ENCODE assay signal across 17 cellular contexts in genomic region chr5:124724357-124725039, GRCh38. TPM values are rescaled to one million over a fixed set of nuclear protein-coding genes. Genes with fewer than 3 reads are reported as not detected.
DNase-seq lines count a peak whose midpoint lies in the region; ATAC-seq, FAIRE-seq and TF ChIP-seq lines count a peak whose summit lies in the region.
"Had no signal": no experiment of that assay in that cellular context is flagged by ENCODE, and none has a peak within 500 bp of the region (broad histone marks: within the 10 kb centered on the region; RNA-seq: fewer than 3 reads in every experiment).

No MANE protein-coding gene starts in this region.

- in situ Hi-C loops in transverse colon (cut with MboI; ENCODE audit: low pct_ligation_motif_present in 1 of 4, low pct_unique_long_range_greater_than_20kb in 1 of 4, low sequenced_read_pairs in 3 of 4): no loop called here

- ATAC-seq in GM18502 (IDR thresholded peaks at IDR 0.05; ENCODE audit: poor library complexity, unreplicated experiment) (peak; percentile 48), GM21529 (IDR thresholded peaks at IDR 0.05; ENCODE audit: unreplicated experiment) (peak; percentile 50), HG03280 (IDR thresholded peaks at IDR 0.05; ENCODE audit: unreplicated experiment) (peak; percentile 58)
- ATAC-seq: right lobe of liver had no signal

- H3K27ac ChIP-seq in transverse colon (no peak overlapping the region), colonic mucosa (no peak overlapping the region), kidney (ENCODE audit: low read depth in 2 of 2, low read length in 2 of 2) (no peak overlapping the region)
- H3K27ac ChIP-seq: esophagus squamous epithelium, right lobe of liver, tibial nerve had no signal

- no peaks in the 10 kb centered on the region for H3K36me3 Mint-ChIP-seq in glutamatergic neuron (ENCODE audit: unreplicated experiment)
- H3K36me3 Mint-ChIP-seq: CD14-positive monocyte had no signal

- DNase-seq in glutamatergic neuron: no peak
- DNase-seq in transverse colon: no peak
- no peak for DNase-seq in activated gamma-delta T cell (lab: John Stamatoyannopoulos, UW)
- no peak for DNase-seq in colonic mucosa
- no peak for DNase-seq in kidney
- DNase-seq: activated CD4-positive, CD25-positive, alpha-beta regulatory T cell treated with anti-CD3 and anti-CD28 coated beads, Interleukin-2, amount 50 U/mL, for 72 hours; activated gamma-delta T cell treated with Interleukin-2 at 50 U/mL for 16 hours; central memory CD4-positive, alpha-beta T cell; esophagus squamous epithelium; NCI-H2227 treated with DMSO at 0.1 percent for 48 hours; right lobe of liver; SHP77 treated with DMSO at 0.1 percent for 48 hours had no signal

- FAIRE-seq in kidney (lab: Jason Lieb, UNC): no peak

- 70 to 82% methylated on average over 6 of the region's 6 CpGs for WGBS in transverse colon (ENCODE audit: low coverage in 1 of 2), 2 donors

- H3K9ac ChIP-seq in colonic mucosa (ENCODE audit: low read depth in 2 of 2, low read length in 2 of 2): no peak overlapping the region
- no peak overlapping the region for H3K9ac ChIP-seq in kidney (ENCODE audit: low read length in 2 of 2)

- no peaks in the 10 kb centered on the region for H3K9me3 ChIP-seq in transverse colon
- H3K9me3 ChIP-seq in colonic mucosa: no peaks in the 10 kb centered on the region
- H3K9me3 ChIP-seq in kidney (ENCODE audit: control insufficient read depth in 1 of 2, low read length in 2 of 2): no peaks in the 10 kb centered on the region
- H3K9me3 ChIP-seq: esophagus squamous epithelium, right lobe of liver, tibial nerve had no signal

- TF ChIP-seq CTCF in glutamatergic neuron (IDR thresholded peaks at IDR 0.05; ENCODE audit: partially characterized antibody, unreplicated experiment): no peak
- no peak for TF ChIP-seq CTCF in transverse colon (IDR thresholded peaks at IDR 0.05)
- TF ChIP-seq CTCF in colonic mucosa (IDR thresholded peaks at IDR 0.05): no peak
- TF ChIP-seq CTCF in kidney (IDR thresholded peaks at IDR 0.05; ENCODE audit: borderline replicate concordance, extremely low read depth, insufficient read depth): no peak

- H3K36me3 ChIP-seq in transverse colon (no peaks in the 10 kb centered on the region), colonic mucosa (no peaks in the 10 kb centered on the region), kidney (ENCODE audit: control insufficient read depth in 1 of 2, insufficient read depth in 2 of 2, low read length in 2 of 2) (no peaks in the 10 kb centered on the region)
- H3K36me3 ChIP-seq: esophagus squamous epithelium, right lobe of liver, tibial nerve had no signal

- peak overlapping the region; percentile 21 for H3K4me3 Mint-ChIP-seq in glutamatergic neuron (ENCODE audit: unreplicated experiment)
- H3K4me3 Mint-ChIP-seq: CD14-positive monocyte had no signal

- H3K9me3 Mint-ChIP-seq in glutamatergic neuron (ENCODE audit: unreplicated experiment): peaks cover 8% of the 10 kb centered on the region

- no peak overlapping the region for H3K27ac Mint-ChIP-seq in glutamatergic neuron (ENCODE audit: unreplicated experiment)

- no peak for TF ChIP-seq POLR2A in transverse colon (IDR thresholded peaks at IDR 0.05)

- H3K27me3 Mint-ChIP-seq in glutamatergic neuron (ENCODE audit: unreplicated experiment): no peaks in the 10 kb centered on the region

- TF ChIP-seq EP300 in transverse colon (IDR thresholded peaks at IDR 0.05; ENCODE audit: low read depth): no peak

- peaks cover 0 to 36% (median 18%) of the 10 kb centered on the region in 4 donors for H3K4me1 ChIP-seq in transverse colon
- H3K4me1 ChIP-seq in colonic mucosa: no peaks in the 10 kb centered on the region
- H3K4me1 ChIP-seq in kidney (ENCODE audit: control insufficient read depth in 1 of 2, insufficient read depth in 1 of 2, low read depth in 1 of 2, low read length in 2 of 2): peaks cover 3 to 6% of the 10 kb centered on the region in 2 donors
- H3K4me1 ChIP-seq: tibial nerve had no signal

- H3K27me3 ChIP-seq in transverse colon (no peaks in the 10 kb centered on the region), colonic mucosa (no peaks in the 10 kb centered on the region)
- H3K27me3 ChIP-seq: esophagus squamous epithelium, right lobe of liver, tibial nerve had no signal

- peaks cover 65% of the 10 kb centered on the region for H3K4me1 Mint-ChIP-seq in glutamatergic neuron (ENCODE audit: low read depth, unreplicated experiment)
- H3K4me1 Mint-ChIP-seq: CD14-positive monocyte had no signal

- intact Hi-C loops in transverse colon (cut with DNase I; ENCODE audit: low total_unique reads): no loop called here
- intact Hi-C loops in colonic mucosa (cut with DNase I): no loop called here
- intact Hi-C loops in kidney (cut with DNase I): no loop called here

- no peak overlapping the region for H3K4me3 ChIP-seq in transverse colon
- no peak overlapping the region for H3K4me3 ChIP-seq in colonic mucosa
- H3K4me3 ChIP-seq in kidney (ENCODE audit: low read length in 2 of 2): no peak overlapping the region
- H3K4me3 ChIP-seq: esophagus squamous epithelium, right lobe of liver, tibial nerve had no signal

RNA-seq across cellular contexts. Expression of gene ZNF608, which starts 21.9 kb away (rescaled TPM):
- total RNA-seq in glutamatergic neuron (ENCODE audit: unreplicated experiment) (161 TPM), transverse colon (10 to 100 TPM; 30.6 to 83.2 (median 41.2) TPM), colonic mucosa (10 to 100 TPM; 14.6 to 20.0 TPM), kidney (35.8 TPM)
- polyA plus RNA-seq in kidney (ENCODE audit: insufficient read depth, low read depth, low replicate concordance): 5.9 TPM
- polyA plus RNA-seq: CD14-positive monocyte had no signal
